ENCODE assay signal across 8 cellular contexts in genomic region chr10:8310930-8311329, GRCh38.
"Had no signal": no experiment of that assay in that cellular context is flagged by ENCODE, and none has a peak within 500 bp of the region (broad histone marks: within the 10 kb centered on the region; RNA-seq: fewer than 3 reads in every experiment).

No MANE protein-coding gene starts in this region.

- H2AFZ ChIP-seq: GM23248 had no signal

- H3K36me3 ChIP-seq: HAP-1 had no signal

- ATAC-seq: HCT116, K562 had no signal

- H3K9me3 ChIP-seq: HAP-1 had no signal

- DNase-seq: GM23248, GOT3, H7, IMR-90, KG1 had no signal

- H3K4me3 ChIP-seq: GM23248, HAP-1, K562 had no signal

- H3K9ac ChIP-seq: GM23248 had no signal

- H3K27ac ChIP-seq: GM23248 had no signal
